8 cellular contexts compared by ENCODE assay signal in the genomic region with DNA sequence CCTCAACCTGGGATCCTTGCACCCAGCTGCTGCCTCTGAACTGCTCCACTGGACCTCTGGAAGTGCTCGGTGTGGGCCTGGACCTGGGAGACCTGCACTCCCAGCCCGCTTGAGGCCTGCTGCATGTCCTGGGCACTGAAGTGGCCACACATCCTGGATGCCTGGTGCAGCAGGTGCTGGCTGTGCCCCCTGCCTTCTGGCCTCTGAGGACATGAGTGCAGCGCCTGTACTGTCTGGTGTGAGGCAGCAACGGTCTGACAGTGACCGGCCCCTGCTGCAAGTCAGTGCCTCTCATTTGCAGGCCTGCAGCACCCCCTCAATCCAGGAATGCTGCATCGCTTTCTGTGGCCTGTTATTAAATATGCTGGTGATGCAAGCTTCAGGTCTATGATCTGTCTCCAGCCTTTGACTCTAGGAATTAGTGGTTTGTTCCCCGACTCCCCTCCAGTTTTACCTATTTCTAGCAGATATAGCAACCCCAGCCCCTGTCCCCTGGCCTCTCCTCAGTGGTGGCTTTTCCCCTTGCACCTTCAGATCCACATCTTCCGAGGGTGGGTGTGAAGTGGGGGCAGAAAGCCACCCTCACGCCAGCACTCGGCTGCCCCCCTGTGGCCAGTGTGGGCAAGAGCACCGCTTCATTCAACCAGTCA. TPM values are rescaled to one million over a fixed set of nuclear protein-coding genes. Genes with fewer than 3 reads are reported as not detected.
DNase-seq lines count a peak whose midpoint lies in the region; ATAC-seq, FAIRE-seq and TF ChIP-seq lines count a peak whose summit lies in the region.

No MANE protein-coding gene starts in this region.

- DNase-seq in COLO829 (ENCODE audit: low spot score) = peak; percentile 63
- peak; percentile 42 for DNase-seq in HK-2 (ENCODE audit: unreplicated experiment)
- peak; percentile 45 for DNase-seq in Panc1 (ENCODE audit: low read depth, low spot score)
- peak; percentile 71 for DNase-seq in fibroblast of the aortic adventitia (ENCODE audit: low read depth)
- peak in 2 of 6 donors; percentile 61 to 83 for DNase-seq in pancreas
- DNase-seq in upper lobe of left lung = peak in 1 of 2 donors; percentile 86

- no peaks in the 10 kb centered on the region for H3K9me3 Mint-ChIP-seq in activated T-helper 17 cell treated with anti-CD3 and anti-CD28 coated beads, Interleukin-2, amount 50 U/mL, for 72 hours

- no peaks in the 10 kb centered on the region for H3K9me3 ChIP-seq in Panc1 (ENCODE audit: control insufficient read depth, insufficient read depth, low read depth, low read length)
- H3K9me3 ChIP-seq in pancreas = no peaks in the 10 kb centered on the region
- H3K9me3 ChIP-seq in upper lobe of left lung = no peaks in the 10 kb centered on the region

- intact Hi-C loops in Panc1 (cut with micrococcal nuclease; ENCODE audit: unreplicated experiment) (loop anchor here (1.0 kb wide), 1 partner anchor 58 kb away; no protein-coding TSS in a partner anchor), pancreas (cut with DNase I) (loop anchor here in 1 of 3 donors (5.0 kb wide), 1 partner anchor 56 kb away; no protein-coding TSS in a partner anchor)

- H3K4me3 ChIP-seq in Panc1 (ENCODE audit: low read depth in 2 of 2, low read length in 2 of 2) (no peak overlapping the region), fibroblast of the aortic adventitia (ENCODE audit: low read depth, low read length) (no peak overlapping the region), pancreas (no peak overlapping the region), upper lobe of left lung (peak overlapping the region in 1 of 4 donors; percentile 2)

- H3K27ac Mint-ChIP-seq in activated T-helper 17 cell treated with anti-CD3 and anti-CD28 coated beads, Interleukin-2, amount 50 U/mL, for 72 hours = no peak overlapping the region

- no peaks in the 10 kb centered on the region for H3K27me3 ChIP-seq in Panc1 (ENCODE audit: control insufficient read depth, insufficient read depth, low read length)
- H3K27me3 ChIP-seq in pancreas = no peaks in the 10 kb centered on the region
- no peaks in the 10 kb centered on the region for H3K27me3 ChIP-seq in upper lobe of left lung

- POLR2A ChIA-PET in Panc1 (lab: Charles Lee) = no interaction called here

- ATAC-seq in Panc1 (peak; percentile 69), pancreas (peak; percentile 64 to 84 (median 80)), upper lobe of left lung (ENCODE audit: low FRiP score in 2 of 2) (peak; percentile 54 to 82), GM21390 (IDR thresholded peaks at IDR 0.05; ENCODE audit: unreplicated experiment) (no peak)
- peak; percentile 77 for ATAC-seq in activated T-helper 17 cell treated with anti-CD3 and anti-CD28 coated beads, Interleukin-2, amount 50 U/mL, for 72 hours (replicated peaks)

- H3K4me1 ChIP-seq in Panc1 (ENCODE audit: control insufficient read depth, insufficient read depth, low read length) (peaks cover 7% of the 10 kb centered on the region; the same call in 1 of the 2 replicates), pancreas (no peaks in the 10 kb centered on the region), upper lobe of left lung (peaks cover 19 to 38% (median 29%) of the 10 kb centered on the region in 4 donors)

- H3K27ac ChIP-seq in Panc1 (ENCODE audit: low read length) = no peak overlapping the region
- no peak overlapping the region for H3K27ac ChIP-seq in pancreas
- peak overlapping the region; percentile 78 to 89 (median 87) for H3K27ac ChIP-seq in upper lobe of left lung

- no peak for TF ChIP-seq EP300 in upper lobe of left lung (IDR thresholded peaks at IDR 0.05)

- H3K36me3 ChIP-seq in Panc1 (ENCODE audit: control insufficient read depth, insufficient read depth, low read length) = no peaks in the 10 kb centered on the region
- H3K36me3 ChIP-seq in pancreas = no peaks in the 10 kb centered on the region
- peaks cover 0 to 18% (median 8%) of the 10 kb centered on the region in 4 donors for H3K36me3 ChIP-seq in upper lobe of left lung

- TF ChIP-seq CTCF in Panc1 (IDR thresholded peaks at IDR 0.05) (peak; percentile 99), fibroblast of the aortic adventitia (IDR thresholded peaks at IDR 0.05; ENCODE audit: insufficient read depth, low read length) (peak; percentile 99), pancreas (IDR thresholded peaks at IDR 0.05) (peak; percentile 90 to 97 (median 94)), upper lobe of left lung (IDR thresholded peaks at IDR 0.05) (peak; percentile 91 to 96 (median 93))

- no peak overlapping the region for H3K4me3 Mint-ChIP-seq in activated T-helper 17 cell treated with anti-CD3 and anti-CD28 coated beads, Interleukin-2, amount 50 U/mL, for 72 hours

- no peak for TF ChIP-seq POLR2A in upper lobe of left lung (IDR thresholded peaks at IDR 0.05)

- peaks cover 4% of the 10 kb centered on the region for H3K36me3 Mint-ChIP-seq in activated T-helper 17 cell treated with anti-CD3 and anti-CD28 coated beads, Interleukin-2, amount 50 U/mL, for 72 hours (ENCODE audit: low read depth)

- CTCF ChIA-PET in Panc1 (lab: Charles Lee) = interaction anchor here (0.6 to 3.7 kb wide), 7 partner anchors 11 to 104 kb away, joined by 3 to 47 read pairs (median 4); partner anchors contain the start of gene NR4A1

- peaks cover 6% of the 10 kb centered on the region for H3K4me1 Mint-ChIP-seq in activated T-helper 17 cell treated with anti-CD3 and anti-CD28 coated beads, Interleukin-2, amount 50 U/mL, for 72 hours

- BruUV-seq in Panc1 (replicated peaks; lab: Mats Ljungman, UMichigan) = no TSS peak

- FAIRE-seq in pancreas (lab: Jason Lieb, UNC) = no peak

- peaks cover 14% of the 10 kb centered on the region for H3K27me3 Mint-ChIP-seq in activated T-helper 17 cell treated with anti-CD3 and anti-CD28 coated beads, Interleukin-2, amount 50 U/mL, for 72 hours

- 34 to 36% methylated on average over 11 of the region's 11 CpGs for WGBS in pancreas, 2 donors
- WGBS in upper lobe of left lung, 2 donors = 22 to 45% methylated on average over 7 to 11 of the region's 11 CpGs

- in situ Hi-C loops in Panc1 (cut with HindIII; ENCODE audit: low pct_unique_long_range_greater_than_20kb, low sequenced_read_pairs) = no loop called here

RNA-seq across cellular contexts. Expression of gene SMIM41, which starts 3.6 kb away (rescaled TPM):
- total RNA-seq in Panc1 (2021; ENCODE audit: unreplicated experiment) (not detected), fibroblast of the aortic adventitia (ENCODE audit: low replicate concordance) (0.27 and 0.98 TPM in 2 replicates), pancreas (under 1 TPM in 2 of 6 donors, not detected in 4; 0.09 to 0.20 TPM), upper lobe of left lung (10 to 100 TPM in 4 of 6 donors, 1 to 10 TPM in 2; 4.7 to 25.1 (median 15.4) TPM)
- not detected for polyA plus RNA-seq in Panc1 (2012; ENCODE audit: insufficient read length)
- total RNA-seq in activated T-helper 17 cell treated with anti-CD3 and anti-CD28 coated beads, Interleukin-2, amount 50 U/mL, for 72 hours = not detected
- polyA plus RNA-seq in pancreas = under 1 TPM in 1 of 2 donors, not detected in 1; 0.19 TPM

RNA-seq across cellular contexts. Expression of gene ATG101, which starts 13.3 kb away (rescaled TPM):
- 64.9 TPM for total RNA-seq in Panc1 (2021; ENCODE audit: unreplicated experiment)
- 104 TPM for polyA plus RNA-seq in Panc1 (2012; ENCODE audit: insufficient read length)
- 10 to 100 TPM; 27.6 to 31.1 TPM for total RNA-seq in activated T-helper 17 cell treated with anti-CD3 and anti-CD28 coated beads, Interleukin-2, amount 50 U/mL, for 72 hours
- total RNA-seq in fibroblast of the aortic adventitia (ENCODE audit: low replicate concordance) = 41.1 and 89.2 TPM in 2 replicates
- 10 to 100 TPM; 13.6 to 20.4 (median 18.7) TPM for total RNA-seq in pancreas
- 10 to 100 TPM; 23.0 to 31.7 TPM for polyA plus RNA-seq in pancreas
- total RNA-seq in upper lobe of left lung = 10 to 100 TPM; 17.8 to 74.8 (median 35.9) TPM

RNA-seq across cellular contexts. Expression of gene NR4A1, which starts 31.9 kb away (rescaled TPM):
- total RNA-seq in Panc1 (2021; ENCODE audit: unreplicated experiment) = 2.0 TPM
- polyA plus RNA-seq in Panc1 (2012; ENCODE audit: insufficient read length) = 5.5 TPM
- total RNA-seq in activated T-helper 17 cell treated with anti-CD3 and anti-CD28 coated beads, Interleukin-2, amount 50 U/mL, for 72 hours = 10 to 100 TPM in 1 of 2 donors, 1 to 10 TPM in 1; 9.9 to 47.6 TPM
- total RNA-seq in fibroblast of the aortic adventitia (ENCODE audit: low replicate concordance) = 0.82 and 3.9 TPM in 2 replicates
- total RNA-seq in pancreas = 10 to 100 TPM; 11.7 to 55.2 (median 22.0) TPM
- 10 to 100 TPM; 76.4 to 85.4 TPM for polyA plus RNA-seq in pancreas
- total RNA-seq in upper lobe of left lung = 100 to 1,000 TPM in 5 of 6 donors, 10 to 100 TPM in 1; 88.3 to 202 (median 156) TPM

Comparison
In these comparisons a context has a peak if more than half of its experiments do, and no peak if none do; other contexts are left out.
1. H3K27ac ChIP-seq: peak in upper lobe of left lung (4 of 4); none in Panc1 (single experiment) and pancreas (0 of 4).
2. Peak in every context shown above with its lines, with median percentiles within 50 percentile points of each other: CTCF ChIP-seq.